8 cellular contexts compared by ENCODE assay signal in the genomic region with DNA sequence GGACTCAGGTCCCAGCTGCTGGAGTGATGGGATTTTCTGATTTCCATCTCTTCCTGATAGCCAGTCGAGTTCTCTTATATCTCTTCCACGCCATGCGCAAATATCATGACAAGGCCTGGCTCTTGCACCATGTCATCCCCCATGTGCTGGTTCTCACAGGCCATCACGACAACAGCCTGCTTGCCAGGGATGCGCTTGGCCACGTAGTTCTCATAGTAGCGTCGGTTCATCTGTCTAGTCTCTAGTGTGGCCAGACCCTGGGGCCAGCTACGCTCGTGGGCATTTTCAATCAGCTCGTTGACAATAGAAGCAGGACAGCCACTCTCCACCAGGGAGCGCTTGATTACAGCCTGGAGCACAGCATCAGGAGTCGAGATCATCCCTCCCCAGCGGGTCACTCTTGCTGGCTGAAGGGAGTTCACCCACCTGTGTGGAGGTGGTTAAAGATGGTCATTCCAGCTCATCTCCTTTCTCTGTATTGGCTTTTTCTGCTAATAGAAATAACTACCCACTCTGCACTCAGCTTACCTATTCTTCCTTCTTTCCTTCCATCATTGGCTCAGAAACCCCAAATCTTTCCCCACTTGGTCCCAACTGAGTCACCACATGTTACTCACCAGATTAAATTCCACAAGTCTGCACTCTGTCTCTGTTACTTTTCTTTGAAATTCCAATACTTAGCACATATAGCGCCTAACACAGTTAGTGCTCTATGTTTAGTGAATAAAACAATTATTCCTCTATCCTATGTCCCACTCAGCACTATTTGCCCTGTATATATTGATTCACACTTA. TPM values are rescaled to one million over a fixed set of nuclear protein-coding genes. Genes with fewer than 3 reads are reported as not detected.
DNase-seq lines count a peak whose midpoint lies in the region; ATAC-seq, FAIRE-seq and TF ChIP-seq lines count a peak whose summit lies in the region.

No MANE protein-coding gene starts in this region.

- H2AFZ ChIP-seq in PC-9 (no peak overlapping the region), GM12878 (ENCODE audit: control insufficient read depth, low read depth, low read length) (no peak overlapping the region)

- peaks cover 5% of the 10 kb centered on the region; the same call in 1 of the 2 replicates for H4K20me1 ChIP-seq in PC-9 (ENCODE audit: insufficient read depth)
- no peaks in the 10 kb centered on the region; the same call in 1 of the 2 replicates for H4K20me1 ChIP-seq in GM12878 (ENCODE audit: control insufficient read depth, insufficient read depth)

- H3F3A ChIP-seq in PC-9 (ENCODE audit: insufficient read depth, low read depth) = peaks cover 8% of the 10 kb centered on the region; the same call in 1 of the 2 replicates

- peak; percentile 95 for ATAC-seq in GM12878
- ATAC-seq in GM18511 (IDR thresholded peaks at IDR 0.05; ENCODE audit: unreplicated experiment) = no peak

- BruUV-seq in PC-9 (replicated peaks; lab: Mats Ljungman, UMichigan) (no TSS peak), GM12878 (replicated peaks; lab: Mats Ljungman, UMichigan) (no TSS peak)

- intact Hi-C loops in PC-9 (cut with micrococcal nuclease; ENCODE audit: unreplicated experiment) (no loop called here), GM12878 (cut with micrococcal nuclease; ENCODE audit: unreplicated experiment) (loop anchor here (1.0 to 2.0 kb wide), 2 partner anchors 18 to 258 kb away; a partner anchor contains a TSS), kidney (cut with DNase I) (no loop called here)

- no peaks in the 10 kb centered on the region for H3K4me1 ChIP-seq in PC-9 (replicated peaks; ENCODE audit: insufficient read depth)
- no peaks in the 10 kb centered on the region for H3K4me1 ChIP-seq in GM12878 (ENCODE audit: control insufficient read depth, insufficient read depth, low read length)
- H3K4me1 ChIP-seq in kidney (ENCODE audit: control insufficient read depth in 1 of 2, insufficient read depth in 1 of 2, low read depth in 1 of 2, low read length in 2 of 2) = no peaks in the 10 kb centered on the region
- no peaks in the 10 kb centered on the region for H3K4me1 ChIP-seq in stomach smooth muscle (ENCODE audit: control insufficient read depth, insufficient read depth, low read length)

- H3K36me3 ChIP-seq in PC-9 (ENCODE audit: low read depth) (peaks cover 9% of the 10 kb centered on the region; the same call in 1 of the 2 replicates), GM12878 (ENCODE audit: control insufficient read depth in 2 of 2, insufficient read depth in 2 of 2, low read length in 1 of 2) (peaks cover 9 to 15% of the 10 kb centered on the region in 2 experiments), kidney (ENCODE audit: control insufficient read depth in 1 of 2, insufficient read depth in 2 of 2, low read length in 2 of 2) (peaks cover 34 to 43% of the 10 kb centered on the region in 2 donors), stomach smooth muscle (ENCODE audit: control insufficient read depth in 2 of 2, insufficient read depth in 2 of 2, low read length in 2 of 2) (peaks cover 42 to 44% of the 10 kb centered on the region in 2 donors)

- H3K4me3 ChIP-seq in GM12865 (ENCODE audit: low read depth, low read length) (no peak overlapping the region), PC-9 (no peak overlapping the region), GM12878 (no peak overlapping the region), kidney (ENCODE audit: low read length in 2 of 2) (no peak overlapping the region), stomach smooth muscle (ENCODE audit: low read length in 2 of 2) (no peak overlapping the region)

- SMC1A ChIA-PET in GM12878 (lab: Charles Lee; ENCODE audit: uncharacterized antibody, unreplicated experiment) = interaction anchor here (0.5 to 4.0 kb wide), 13 partner anchors 10 to 519 kb away, joined by 3 to 29 read pairs (median 4); a partner anchor contains a TSS

- POLR2A ChIA-PET in PC-9 (lab: Charles Lee; ENCODE audit: unreplicated experiment) = interaction anchor here (0.6 to 0.7 kb wide), 2 partner anchors 15 to 129 kb away, joined by 6 read pairs; a partner anchor contains a TSS
- POLR2A ChIA-PET in GM12878 (lab: Charles Lee) = interaction anchor here (4.6 kb wide), 1 partner anchor 15 kb away, joined by 24 read pairs; a partner anchor contains a TSS

- DNase-seq in AG08395 (ENCODE audit: low spot score) (peak; percentile 51), GM12865 (ENCODE audit: low read depth) (peak; percentile 62), PC-9 (peak in 1 of 2 experiments; percentile 31), GM12878 (ENCODE audit: low read depth, low spot score) (no peak), kidney (no peak), H54 (ENCODE audit: insufficient read length, low spot score) (no peak)

- FAIRE-seq in GM12878 (lab: Jason Lieb, UNC) (no peak), kidney (lab: Jason Lieb, UNC) (no peak), H54 (lab: Jason Lieb, UNC) (no peak)

- H3K9me3 ChIP-seq in PC-9 (ENCODE audit: insufficient read depth, low read depth) = no peaks in the 10 kb centered on the region
- H3K9me3 ChIP-seq in GM12878 (replicated peaks; ENCODE audit: control insufficient read depth, insufficient read depth, low read length) = no peaks in the 10 kb centered on the region
- no peaks in the 10 kb centered on the region for H3K9me3 ChIP-seq in kidney (ENCODE audit: control insufficient read depth in 1 of 2, low read length in 2 of 2)
- H3K9me3 ChIP-seq in stomach smooth muscle (ENCODE audit: control insufficient read depth in 2 of 2, low read length in 2 of 2) = no peaks in the 10 kb centered on the region

- no peak overlapping the region for H3K27ac ChIP-seq in PC-9
- H3K27ac ChIP-seq in GM12878 (ENCODE audit: control insufficient read depth, insufficient read depth) = no peak overlapping the region
- H3K27ac ChIP-seq in kidney (ENCODE audit: low read depth in 2 of 2, low read length in 2 of 2) = no peak overlapping the region
- H3K27ac ChIP-seq in stomach smooth muscle (ENCODE audit: low read length) = peak overlapping the region; percentile 41

- H3K4me2 ChIP-seq in PC-9 (no peak overlapping the region), GM12878 (ENCODE audit: control insufficient read depth, insufficient read depth) (no peak overlapping the region)

- peak; percentile 62 for TF ChIP-seq CTCF in GM12865 (IDR thresholded peaks at IDR 0.05; ENCODE audit: insufficient read depth, low read depth, low read length, missing control alignments)
- TF ChIP-seq CTCF in PC-9 (conservative IDR thresholded peaks at IDR 0.05) = peak; percentile 43; the same call in 1 of the 2 replicates
- peak; percentile 67 to 79 (median 75) for TF ChIP-seq CTCF in GM12878 (IDR thresholded peaks at IDR 0.05 in 2 of 3, conservative IDR thresholded peaks at IDR 0.05 in 1 of 3; ENCODE audit: control insufficient read depth in 2 of 3, extremely low read depth in 1 of 3, insufficient read depth in 1 of 3, low read depth in 3 of 3, low read length in 3 of 3)
- peak; percentile 38 for TF ChIP-seq CTCF in kidney (IDR thresholded peaks at IDR 0.05; ENCODE audit: borderline replicate concordance, extremely low read depth, insufficient read depth)

- no peaks in the 10 kb centered on the region for H3K9me2 ChIP-seq in PC-9 (ENCODE audit: insufficient read depth)

- CTCF ChIA-PET in PC-9 (lab: Charles Lee) = interaction anchor here (1.5 kb wide), 1 partner anchor 16 kb away, joined by 7 read pairs; a partner anchor contains a TSS
- CTCF ChIA-PET in GM12878 (lab: Yijun Ruan, JAX) = interaction anchor here (0.6 to 7.0 kb wide), 31 partner anchors 10 to 263 kb away, joined by 3 to 107 read pairs (median 5); a partner anchor contains a TSS

- H3K79me2 ChIP-seq in PC-9 (ENCODE audit: low read depth) (no peaks in the 10 kb centered on the region), GM12878 (ENCODE audit: control insufficient read depth, insufficient read depth, low read length) (no peaks in the 10 kb centered on the region)

- RAD21 ChIA-PET in GM12878 (lab: Charles Lee; ENCODE audit: unreplicated experiment) = interaction anchor here (0.7 to 3.4 kb wide), 15 partner anchors 15 to 860 kb away, joined by 3 to 41 read pairs (median 4); a partner anchor contains a TSS

- peak; percentile 45 for TF ChIP-seq RAD21 in GM12878 (IDR thresholded peaks at IDR 0.05; ENCODE audit: insufficient read depth, low read depth, low read length)

- no peak; the same call in 1 of the 2 replicates for TF ChIP-seq POLR2A in GM12878 (IDR thresholded peaks at IDR 0.05; ENCODE audit: low read depth, low read length)
- no peak for TF ChIP-seq POLR2A in H54 (IDR thresholded peaks at IDR 0.05; ENCODE audit: low read depth, low read length)

- TF ChIP-seq EP300 in GM12878 (IDR thresholded peaks at IDR 0.05; ENCODE audit: borderline replicate concordance in 1 of 2, control insufficient read depth in 1 of 2, low read depth in 2 of 2, low read length in 2 of 2) = no peak

- in situ Hi-C loops in GM12878 (cut with MboI) = no loop called here

- H3K27me3 ChIP-seq in PC-9 (ENCODE audit: insufficient read depth, low read depth) (no peaks in the 10 kb centered on the region), GM12878 (replicated peaks in 1 of 2; ENCODE audit: control insufficient read depth in 2 of 2, insufficient read depth in 2 of 2, low read length in 1 of 2) (no peaks in the 10 kb centered on the region), stomach smooth muscle (ENCODE audit: control insufficient read depth in 1 of 2, insufficient read depth in 2 of 2, low read length in 2 of 2) (no peaks in the 10 kb centered on the region)

- 83% methylated on average over 15 of the region's 15 CpGs for WGBS in GM12878 (ENCODE audit: insufficient coverage, insufficient replicate concordance, low lambda C conversion rate, missing lambda C conversion rate)

- no peak overlapping the region for H3K9ac ChIP-seq in GM12878 (ENCODE audit: control insufficient read depth, insufficient read depth, low read length)
- no peak overlapping the region for H3K9ac ChIP-seq in kidney (ENCODE audit: low read length in 2 of 2)
- no peak overlapping the region for H3K9ac ChIP-seq in stomach smooth muscle (ENCODE audit: low read length in 2 of 2)

RNA-seq across cellular contexts. Expression of a gene that starts 15.2 kb away (rescaled TPM):
- total RNA-seq in PC-9 (2021) (29.5 and 33.4 TPM in 2 replicates), GM12878 (2014; rRNA removed) (38.0 and 44.8 TPM in 2 replicates), GM12878 (2014; rRNA removed; fragmentation: Illumina TruSeq; extraction: Trizol) (28.8 and 30.1 TPM in 2 replicates), GM12878 (2021) (29.9 and 31.0 TPM in 2 replicates), kidney (45.5 TPM)
- 36.1 and 37.8 TPM in 2 replicates for total RNA-seq in GM12878 (2013; cell fraction: nucleolus; rRNA removed)
- 18.7 TPM for polyA plus RNA-seq in GM12878 (2011; ENCODE audit: low read depth)
- polyA plus RNA-seq in GM12878 (2011; rRNA removed) (30.9 and 47.8 TPM in 2 replicates), GM12878 (2014; fragmentation: Illumina TruSeq; extraction: Trizol) (27.6 and 33.2 TPM in 2 replicates), GM12878 (2014; fragmentation: Nextera tagmentation; extraction: Ambion mirVana) (10 to 100 TPM; 11.1 to 24.5 TPM), GM12878 (2014; rRNA removed) (38.2 and 39.2 TPM in 2 replicates), GM12878 (2016; fragmentation: Nextera tagmentation; extraction: Ambion mirVana) (10 to 100 TPM; 22.3 to 23.9 TPM), kidney (ENCODE audit: insufficient read depth, low read depth, low replicate concordance) (17.6 TPM)
- polyA plus RNA-seq in GM12878 (2011; cell fraction: cytosol; rRNA removed) = 57.2 and 72.2 TPM in 2 replicates
- polyA plus RNA-seq in GM12878 (2011; cell fraction: nucleus; rRNA removed) = 43.2 and 46.7 TPM in 2 replicates
- 22.2 and 25.5 TPM in 2 replicates for polyA plus RNA-seq in GM12878 (2012)
- 134 and 148 TPM in 2 replicates for polyA minus RNA-seq in GM12878 (2011; rRNA and poly(A)+ RNA removed)
- 15.5 and 29.6 TPM in 2 replicates for polyA minus RNA-seq in GM12878 (2011; cell fraction: cytosol; rRNA and poly(A)+ RNA removed)
- polyA minus RNA-seq in GM12878 (2011; cell fraction: nucleus; rRNA and poly(A)+ RNA removed) = 29.4 and 52.3 TPM in 2 replicates

RNA-seq across cellular contexts. Expression of a gene that starts 17.3 kb away (rescaled TPM):
- total RNA-seq in PC-9 (2021) (70.3 and 86.4 TPM in 2 replicates), GM12878 (2014; rRNA removed) (24.9 and 25.2 TPM in 2 replicates), GM12878 (2014; rRNA removed; fragmentation: Illumina TruSeq; extraction: Trizol) (26.6 and 31.8 TPM in 2 replicates), GM12878 (2021) (67.1 and 68.6 TPM in 2 replicates), kidney (112 TPM)
- total RNA-seq in GM12878 (2013; cell fraction: nucleolus; rRNA removed) = 135 and 138 TPM in 2 replicates
- 22.4 TPM for polyA plus RNA-seq in GM12878 (2011; ENCODE audit: low read depth)
- polyA plus RNA-seq in GM12878 (2011; rRNA removed) (50.2 and 52.9 TPM in 2 replicates), GM12878 (2014; fragmentation: Illumina TruSeq; extraction: Trizol) (59.6 and 61.1 TPM in 2 replicates), GM12878 (2014; fragmentation: Nextera tagmentation; extraction: Ambion mirVana) (10 to 100 TPM; 13.6 to 27.8 TPM), GM12878 (2014; rRNA removed) (31.7 and 38.3 TPM in 2 replicates), GM12878 (2016; fragmentation: Nextera tagmentation; extraction: Ambion mirVana) (10 to 100 TPM; 60.8 to 71.2 TPM), kidney (ENCODE audit: insufficient read depth, low read depth, low replicate concordance) (18.8 TPM)
- polyA plus RNA-seq in GM12878 (2011; cell fraction: cytosol; rRNA removed) = 29.4 and 31.0 TPM in 2 replicates
- polyA plus RNA-seq in GM12878 (2011; cell fraction: nucleus; rRNA removed) = 128 and 170 TPM in 2 replicates
- polyA plus RNA-seq in GM12878 (2012) = 37.4 and 47.8 TPM in 2 replicates
- polyA minus RNA-seq in GM12878 (2011; rRNA and poly(A)+ RNA removed) = 74.8 and 88.5 TPM in 2 replicates
- 34.7 and 45.2 TPM in 2 replicates for polyA minus RNA-seq in GM12878 (2011; cell fraction: cytosol; rRNA and poly(A)+ RNA removed)
- polyA minus RNA-seq in GM12878 (2011; cell fraction: nucleus; rRNA and poly(A)+ RNA removed) = 76.6 and 115 TPM in 2 replicates

RNA-seq across cellular contexts. Expression of a gene that starts 17.6 kb away (rescaled TPM):
- total RNA-seq in PC-9 (2021) (58.2 and 68.5 TPM in 2 replicates), GM12878 (2014; rRNA removed) (63.6 and 65.6 TPM in 2 replicates), GM12878 (2014; rRNA removed; fragmentation: Illumina TruSeq; extraction: Trizol) (54.1 and 58.2 TPM in 2 replicates), GM12878 (2021) (45.8 and 51.3 TPM in 2 replicates), kidney (31.0 TPM)
- 4.7 and 6.7 TPM in 2 replicates for total RNA-seq in GM12878 (2013; cell fraction: nucleolus; rRNA removed)
- 20.2 TPM for polyA plus RNA-seq in GM12878 (2011; ENCODE audit: low read depth)
- polyA plus RNA-seq in GM12878 (2011; rRNA removed) (66.2 and 82.2 TPM in 2 replicates), GM12878 (2014; fragmentation: Illumina TruSeq; extraction: Trizol) (39.3 and 53.8 TPM in 2 replicates), GM12878 (2014; fragmentation: Nextera tagmentation; extraction: Ambion mirVana) (10 to 100 TPM; 20.7 to 29.5 TPM), GM12878 (2014; rRNA removed) (76.4 and 81.7 TPM in 2 replicates), GM12878 (2016; fragmentation: Nextera tagmentation; extraction: Ambion mirVana) (10 to 100 TPM; 90.9 to 97.9 TPM), kidney (ENCODE audit: insufficient read depth, low read depth, low replicate concordance) (42.3 TPM)
- 101 and 104 TPM in 2 replicates for polyA plus RNA-seq in GM12878 (2011; cell fraction: cytosol; rRNA removed)
- 16.4 and 21.1 TPM in 2 replicates for polyA plus RNA-seq in GM12878 (2011; cell fraction: nucleus; rRNA removed)
- polyA plus RNA-seq in GM12878 (2012) = 34.9 and 37.2 TPM in 2 replicates
- polyA minus RNA-seq in GM12878 (2011; rRNA and poly(A)+ RNA removed) = 35.5 and 37.7 TPM in 2 replicates
- polyA minus RNA-seq in GM12878 (2011; cell fraction: cytosol; rRNA and poly(A)+ RNA removed) = 10.5 and 12.6 TPM in 2 replicates
- polyA minus RNA-seq in GM12878 (2011; cell fraction: nucleus; rRNA and poly(A)+ RNA removed) = 4.5 and 11.0 TPM in 2 replicates

RNA-seq across cellular contexts. Expression of a gene that starts 23.3 kb away (rescaled TPM):
- total RNA-seq in PC-9 (2021) = 0.87 and 2.8 TPM in 2 replicates
- total RNA-seq in GM12878 (2013; cell fraction: nucleolus; rRNA removed) = 2.6 TPM in 1 of 2 replicates, not detected in the other
- not detected in 2 replicates for total RNA-seq in GM12878 (2014; rRNA removed)
- not detected in 2 replicates for total RNA-seq in GM12878 (2014; rRNA removed; fragmentation: Illumina TruSeq; extraction: Trizol)
- 0.29 and 0.56 TPM in 2 replicates for total RNA-seq in GM12878 (2021)
- polyA plus RNA-seq in GM12878 (2011; ENCODE audit: low read depth) = 0.28 TPM
- polyA plus RNA-seq in GM12878 (2011; rRNA removed) = 0.15 TPM in 1 of 2 replicates, not detected in the other
- 0.07 and 0.20 TPM in 2 replicates for polyA plus RNA-seq in GM12878 (2011; cell fraction: cytosol; rRNA removed)
- polyA plus RNA-seq in GM12878 (2011; cell fraction: nucleus; rRNA removed) = 1.1 and 1.2 TPM in 2 replicates
- not detected in 2 replicates for polyA plus RNA-seq in GM12878 (2012)
- 0.15 TPM in 1 of 2 replicates, not detected in the other for polyA plus RNA-seq in GM12878 (2014; fragmentation: Illumina TruSeq; extraction: Trizol)
- polyA plus RNA-seq in GM12878 (2014; fragmentation: Nextera tagmentation; extraction: Ambion mirVana) = not detected
- 0.13 TPM in 1 of 2 replicates, not detected in the other for polyA plus RNA-seq in GM12878 (2014; rRNA removed)
- not detected for polyA plus RNA-seq in GM12878 (2016; fragmentation: Nextera tagmentation; extraction: Ambion mirVana)
- not detected in 2 replicates for polyA minus RNA-seq in GM12878 (2011; rRNA and poly(A)+ RNA removed)
- polyA minus RNA-seq in GM12878 (2011; cell fraction: cytosol; rRNA and poly(A)+ RNA removed) = not detected in 2 replicates
- polyA minus RNA-seq in GM12878 (2011; cell fraction: nucleus; rRNA and poly(A)+ RNA removed) = not detected in 2 replicates
- total RNA-seq in kidney = 5.1 TPM
- 164 TPM for polyA plus RNA-seq in kidney (ENCODE audit: insufficient read depth, low read depth, low replicate concordance)

RNA-seq across cellular contexts. Expression of a gene that starts 48.4 kb away (rescaled TPM):
- 666 and 697 TPM in 2 replicates for total RNA-seq in PC-9 (2021)
- total RNA-seq in GM12878 (2013; cell fraction: nucleolus; rRNA removed) = 108 and 118 TPM in 2 replicates
- 1,128 and 1,250 TPM in 2 replicates for total RNA-seq in GM12878 (2014; rRNA removed)
- total RNA-seq in GM12878 (2014; rRNA removed; fragmentation: Illumina TruSeq; extraction: Trizol) = 1,571 and 1,613 TPM in 2 replicates
- 1,000 and 1,003 TPM in 2 replicates for total RNA-seq in GM12878 (2021)
- 1,713 TPM for polyA plus RNA-seq in GM12878 (2011; ENCODE audit: low read depth)
- 2,085 and 2,088 TPM in 2 replicates for polyA plus RNA-seq in GM12878 (2011; rRNA removed)
- polyA plus RNA-seq in GM12878 (2011; cell fraction: cytosol; rRNA removed) = 1,611 and 1,625 TPM in 2 replicates
- polyA plus RNA-seq in GM12878 (2011; cell fraction: nucleus; rRNA removed) = 932 and 1,124 TPM in 2 replicates
- 940 and 1,094 TPM in 2 replicates for polyA plus RNA-seq in GM12878 (2012)
- polyA plus RNA-seq in GM12878 (2014; fragmentation: Illumina TruSeq; extraction: Trizol) = 1,228 and 1,402 TPM in 2 replicates
- 1,000 to 10,000 TPM; 3,206 to 4,116 TPM for polyA plus RNA-seq in GM12878 (2014; fragmentation: Nextera tagmentation; extraction: Ambion mirVana)
- 1,169 and 1,187 TPM in 2 replicates for polyA plus RNA-seq in GM12878 (2014; rRNA removed)
- 1,000 to 10,000 TPM; 2,172 to 2,412 TPM for polyA plus RNA-seq in GM12878 (2016; fragmentation: Nextera tagmentation; extraction: Ambion mirVana)
- 355 and 360 TPM in 2 replicates for polyA minus RNA-seq in GM12878 (2011; rRNA and poly(A)+ RNA removed)
- polyA minus RNA-seq in GM12878 (2011; cell fraction: cytosol; rRNA and poly(A)+ RNA removed) = 115 and 135 TPM in 2 replicates
- polyA minus RNA-seq in GM12878 (2011; cell fraction: nucleus; rRNA and poly(A)+ RNA removed) = 233 and 287 TPM in 2 replicates
- total RNA-seq in kidney = 1,630 TPM
- polyA plus RNA-seq in kidney (ENCODE audit: insufficient read depth, low read depth, low replicate concordance) = 4,190 TPM

Comparison
In these comparisons a context has a peak if more than half of its experiments do, and no peak if none do; other contexts are left out.
1. DNase-seq: peak in AG08395 (single experiment) and GM12865 (single experiment); none in GM12878 (single experiment), kidney (single experiment) and H54 (single experiment).
2. Peak in every context shown above with its lines, with median percentiles within 50 percentile points of each other: CTCF ChIP-seq.